21 cellular contexts compared by ENCODE assay signal in genomic region chr1:213829806-213830205, GRCh38.
"Had no signal": no experiment of that assay in that cellular context is flagged by ENCODE, and none has a peak within 500 bp of the region (broad histone marks: within the 10 kb centered on the region; RNA-seq: fewer than 3 reads in every experiment).

No MANE protein-coding gene starts in this region.

- H3K27me3 ChIP-seq: gastrocnemius medialis, upper lobe of right lung had no signal

- H3K27me3 Mint-ChIP-seq: activated naive CD4-positive, alpha-beta T cell treated with anti-CD3 and anti-CD28 coated beads, Interleukin-2, amount 50 U/mL, for 24 hours; effector memory CD8-positive, alpha-beta T cell had no signal

- H3K9me3 ChIP-seq: gastrocnemius medialis, thoracic aorta had no signal

- ATAC-seq: effector memory CD8-positive, alpha-beta T cell; esophagus mucosa; gastrocnemius medialis; naive thymus-derived CD8-positive, alpha-beta T cell; upper lobe of right lung had no signal

- H3K4me3 Mint-ChIP-seq: activated naive CD4-positive, alpha-beta T cell treated with anti-CD3 and anti-CD28 coated beads, Interleukin-2, amount 50 U/mL, for 24 hours; effector memory CD8-positive, alpha-beta T cell; naive thymus-derived CD8-positive, alpha-beta T cell; WTC11 had no signal

- H3K27ac Mint-ChIP-seq: activated naive CD4-positive, alpha-beta T cell treated with anti-CD3 and anti-CD28 coated beads, Interleukin-2, amount 50 U/mL, for 24 hours; brain; effector memory CD8-positive, alpha-beta T cell; naive thymus-derived CD8-positive, alpha-beta T cell; progenitor cell of endocrine pancreas; WTC11 had no signal

- H3K36me3 ChIP-seq: gastrocnemius medialis, left ventricle myocardium inferior, thoracic aorta, upper lobe of right lung had no signal

- H3K4me3 ChIP-seq: gastrocnemius medialis, left ventricle myocardium inferior, thoracic aorta, upper lobe of right lung had no signal

- H3K36me3 Mint-ChIP-seq: activated naive CD4-positive, alpha-beta T cell treated with anti-CD3 and anti-CD28 coated beads, Interleukin-2, amount 50 U/mL, for 24 hours; brain; naive thymus-derived CD8-positive, alpha-beta T cell had no signal

- H3K4me1 Mint-ChIP-seq: activated naive CD4-positive, alpha-beta T cell treated with anti-CD3 and anti-CD28 coated beads, Interleukin-2, amount 50 U/mL, for 24 hours; naive thymus-derived CD8-positive, alpha-beta T cell had no signal

- H3K27ac ChIP-seq: gastrocnemius medialis, left ventricle myocardium inferior, thoracic aorta, upper lobe of right lung had no signal

- FAIRE-seq: endothelial cell of umbilical vein had no signal

- DNase-seq: activated gamma-delta T cell treated with Interleukin-2 at 50 U/mL for 16 hours; activated T-cell treated with anti-CD3 and anti-CD28 coated beads, Interleukin-2, amount 50 U/mL, for 1 hour; anterior cingulate cortex; dermis blood vessel endothelial cell; effector memory CD8-positive, alpha-beta T cell; gastrocnemius medialis; head of caudate nucleus; hypothalamus; left ventricle myocardium inferior; naive thymus-derived CD8-positive, alpha-beta T cell; stimulated activated CD4-positive, alpha-beta T cell treated with anti-CD3 and anti-CD28 coated beads, Interleukin-4, amount 100 ng/mL, for 1 hour; stimulated activated naive CD4-positive, alpha-beta T cell treated with Interleukin-2 at 50 U/mL for 16 hours; T1000; upper lobe of right lung had no signal

- H3K4me1 ChIP-seq: gastrocnemius medialis, left ventricle myocardium inferior, upper lobe of right lung had no signal
